ENCODE assay signal across 8 cellular contexts in the genomic region with DNA sequence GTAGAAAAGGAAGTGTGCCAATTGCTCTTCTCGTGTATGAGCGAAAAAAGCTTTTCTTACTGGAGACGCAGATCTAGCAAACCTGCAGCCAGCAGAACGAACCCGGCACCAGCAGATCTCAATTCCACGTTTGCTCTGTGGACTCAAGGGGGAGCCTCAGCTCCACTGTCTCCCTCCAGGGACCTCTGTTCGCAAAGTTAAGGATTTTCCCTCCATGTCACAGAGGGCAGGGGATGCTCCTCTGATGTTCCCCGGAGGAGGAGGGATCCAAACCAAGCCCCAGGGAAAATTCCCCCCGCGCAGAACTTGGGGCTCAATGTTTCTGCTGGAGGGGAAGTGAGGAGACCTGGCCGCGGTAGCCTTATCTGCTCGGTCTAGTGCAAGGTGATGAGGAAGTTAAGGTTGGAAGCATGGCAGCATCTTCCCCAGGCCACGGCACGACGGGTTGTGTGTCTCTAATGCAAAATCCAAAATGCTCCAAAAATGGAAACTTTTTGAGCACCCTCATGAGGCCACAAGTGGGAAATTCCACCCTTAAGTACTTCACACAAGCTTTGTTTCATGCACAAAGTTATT. TPM values are rescaled to one million over a fixed set of nuclear protein-coding genes. Genes with fewer than 3 reads are reported as not detected.
DNase-seq lines count a peak whose midpoint lies in the region; ATAC-seq, FAIRE-seq and TF ChIP-seq lines count a peak whose summit lies in the region.

No MANE protein-coding gene starts in this region.

- TF ChIP-seq CTCF in GM12865 (IDR thresholded peaks at IDR 0.05; ENCODE audit: insufficient read depth, low read depth, low read length, missing control alignments): peak; percentile 31
- TF ChIP-seq CTCF in RWPE2 (IDR thresholded peaks at IDR 0.05; ENCODE audit: poor library complexity, severe bottlenecking): peak; percentile 34
- TF ChIP-seq CTCF in gastroesophageal sphincter (IDR thresholded peaks at IDR 0.05): peak in 3 of 4 experiments; percentile 38 to 53 (median 41)

- no peak for TF ChIP-seq POLR2A in gastroesophageal sphincter (IDR thresholded peaks at IDR 0.05)

- H3K9me3 ChIP-seq in RWPE2 (ENCODE audit: severe bottlenecking) (no peaks in the 10 kb centered on the region), gastroesophageal sphincter (no peaks in the 10 kb centered on the region)

- H3K36me3 ChIP-seq in RWPE2 (ENCODE audit: low read depth): peaks cover 11% of the 10 kb centered on the region
- H3K36me3 ChIP-seq in gastroesophageal sphincter: peaks cover 0 to 17% of the 10 kb centered on the region in 2 donors

- 7 to 26% methylated on average over 3 to 5 of the region's 16 CpGs for WGBS in gastroesophageal sphincter (ENCODE audit: low coverage in 1 of 2), 2 donors

- H3K4me1 ChIP-seq in RWPE2 (ENCODE audit: insufficient read depth, poor library complexity, severe bottlenecking) (peaks cover 5% of the 10 kb centered on the region), gastroesophageal sphincter (peaks cover 0 to 19% (median 4%) of the 10 kb centered on the region in 3 donors)

- no peak for ATAC-seq in RWPE2 (ENCODE audit: low read depth)
- peak; percentile 61 for ATAC-seq in gastroesophageal sphincter
- ATAC-seq in stimulated activated naive CD8-positive, alpha-beta T cell treated with anti-CD3 and anti-CD28 coated beads, Interleukin-15, Interleukin-2, amounts not matched to agents 100 U/mL and 50 U/mL, for 24 hours: no peak
- no peak for ATAC-seq in HG03039 (IDR thresholded peaks at IDR 0.05; ENCODE audit: unreplicated experiment)

- H3K27me3 ChIP-seq in RWPE2 (ENCODE audit: insufficient read depth, poor library complexity, severe bottlenecking) (no peaks in the 10 kb centered on the region), gastroesophageal sphincter (no peaks in the 10 kb centered on the region)

- H3K27ac ChIP-seq in RWPE2 (ENCODE audit: poor library complexity, severe bottlenecking) (no peak overlapping the region), gastroesophageal sphincter (peak overlapping the region in 1 of 4 donors; percentile 20)

- DNase-seq in GM12865 (ENCODE audit: low read depth) (peak; percentile 47), RWPE2 (ENCODE audit: low spot score) (no peak), retina (peak; percentile 56), HTR-8/SVneo (ENCODE audit: insufficient read length, low spot score) (no peak)
- DNase-seq in stimulated activated naive CD8-positive, alpha-beta T cell treated with anti-CD3 and anti-CD28 coated beads, Interleukin-15, Interleukin-2, amounts not matched to agents 100 U/mL and 50 U/mL, for 24 hours: no peak
- no peak for DNase-seq in stimulated activated CD4-positive, alpha-beta T cell treated with anti-CD3 and anti-CD28 coated beads, Interleukin-4, amount 100 ng/mL, for 24 hours

- no peak for TF ChIP-seq EP300 in gastroesophageal sphincter (IDR thresholded peaks at IDR 0.05)

- H3K4me3 ChIP-seq in GM12865 (ENCODE audit: low read depth, low read length) (no peak overlapping the region), RWPE2 (ENCODE audit: severe bottlenecking) (no peak overlapping the region), gastroesophageal sphincter (no peak overlapping the region)

- FAIRE-seq in HTR-8/SVneo (lab: Jason Lieb, UNC): no peak

RNA-seq across cellular contexts. Expression of a gene that starts 9.0 kb away (rescaled TPM):
- total RNA-seq in gastroesophageal sphincter: 10 to 100 TPM in 3 of 4 donors, 1 to 10 TPM in 1; 9.7 to 23.5 (median 15.6) TPM

RNA-seq across cellular contexts. Expression of a gene that starts 12.4 kb away (rescaled TPM):
- total RNA-seq in gastroesophageal sphincter: 10 to 100 TPM; 19.9 to 36.0 (median 32.4) TPM

RNA-seq across cellular contexts. Expression of a gene that starts 48.2 kb away (rescaled TPM):
- total RNA-seq in gastroesophageal sphincter: 1 to 10 TPM; 4.4 to 9.8 (median 8.4) TPM

Comparison
In these comparisons a context has a peak if more than half of its experiments do, and no peak if none do; other contexts are left out.
1. DNase-seq: peak in GM12865 (single experiment) and retina (single experiment); none in RWPE2 (single experiment), HTR-8/SVneo (single experiment), stimulated activated naive CD8-positive, alpha-beta T cell treated with anti-CD3 and anti-CD28 coated beads, Interleukin-15, Interleukin-2, amounts not matched to agents 100 U/mL and 50 U/mL, for 24 hours (single experiment) and stimulated activated CD4-positive, alpha-beta T cell treated with anti-CD3 and anti-CD28 coated beads, Interleukin-4, amount 100 ng/mL, for 24 hours (single experiment).
2. Peak in every context shown above with its lines, with median percentiles within 50 percentile points of each other: CTCF ChIP-seq.